Comparison of ENCODE assay signal across 1 cellular context in the genomic region with DNA sequence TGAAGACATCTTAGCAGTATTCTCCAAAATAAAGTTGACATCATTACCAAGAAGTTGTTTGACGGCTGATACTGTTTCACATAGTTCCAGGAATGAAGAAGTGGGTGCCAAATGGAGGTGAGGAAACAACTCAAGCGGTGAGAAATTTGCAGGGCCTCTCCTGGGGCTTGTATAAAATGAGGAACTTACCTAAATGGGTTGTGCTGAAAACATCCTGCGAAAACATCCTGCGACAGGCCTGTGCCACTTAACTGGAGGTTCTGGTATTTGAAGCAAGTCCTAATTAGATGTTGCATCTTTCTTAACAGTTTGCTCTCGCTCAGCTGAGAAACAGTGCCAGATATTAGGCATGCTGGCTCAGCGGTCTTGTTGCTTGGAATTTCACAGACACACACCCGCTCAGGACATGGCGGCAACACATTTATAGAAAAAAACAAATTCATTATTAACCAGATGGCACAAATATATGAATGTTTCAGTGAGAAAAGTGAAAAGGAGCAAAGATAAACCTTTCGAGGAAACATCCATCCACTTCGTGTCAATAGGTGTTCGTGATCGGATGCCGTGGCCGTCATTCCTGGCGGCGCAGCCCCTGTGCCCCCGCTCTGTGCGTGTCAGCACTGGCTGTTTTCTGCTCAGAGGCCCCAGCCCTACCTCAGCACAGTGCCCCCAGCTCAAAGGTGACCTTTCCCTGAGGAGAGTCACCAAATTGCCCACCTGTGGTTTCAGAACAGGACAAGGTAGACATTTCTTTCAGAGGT.
TF ChIP-seq lines count a peak whose summit lies in the region.

No MANE protein-coding gene starts in this region.

TF ChIP-seq in GM12878, 131 proteins besides CTCF, POLR2A, EP300 and RAD21:
- TF ChIP-seq MEF2B (IDR thresholded peaks at IDR 0.05; ENCODE audit: partially characterized antibody, poor library complexity, severe bottlenecking) (peak; percentile 73), CREM (IDR thresholded peaks at IDR 0.05; ENCODE audit: low read depth) (peak; percentile 20; the same call in 1 of the 2 replicates), EED (IDR thresholded peaks at IDR 0.05; ENCODE audit: low read depth) (peak; percentile 66), MEF2A (IDR thresholded peaks at IDR 0.05; ENCODE audit: insufficient read depth, low read depth, low read length) (0 out of 2 replicates have a peak, but pooled peaks have one; percentile 33), SMARCA5 (IDR thresholded peaks at IDR 0.05) (peak; percentile 29; the same call in 1 of the 2 replicates), MTA2 (IDR thresholded peaks at IDR 0.05; ENCODE audit: low read depth) (peak; percentile 76; the same call in 1 of the 2 replicates), HDAC2 (IDR thresholded peaks at IDR 0.05) (no peak), MYC (IDR thresholded peaks at IDR 0.05; ENCODE audit: insufficient read depth, insufficient read length, insufficient replicate concordance, low read length, severe bottlenecking) (no peak), CHD1 (IDR thresholded peaks at IDR 0.05; ENCODE audit: low read depth, low read length) (no peak), NR2C2 (IDR thresholded peaks at IDR 0.05; ENCODE audit: borderline replicate concordance, control insufficient read depth, insufficient read length, low read depth) (no peak), ZZZ3 (IDR thresholded peaks at IDR 0.05; ENCODE audit: control insufficient read depth, insufficient read length, low read depth) (no peak), YY1 (IDR thresholded peaks at IDR 0.05; ENCODE audit: low read depth, low read length) (0 out of 2 replicates have a peak, but pooled peaks have one; percentile 31), DPF2 (IDR thresholded peaks at IDR 0.05) (0 out of 2 replicates have a peak, but pooled peaks have one; percentile 45), ATF7 (IDR thresholded peaks at IDR 0.05; ENCODE audit: low read depth) (peak; percentile 77), SPI1 (IDR thresholded peaks at IDR 0.05; ENCODE audit: borderline replicate concordance, insufficient read depth, low read depth, low read length) (peak; percentile 79), IKZF2 (IDR thresholded peaks at IDR 0.05) (peak; percentile 81 to 84), TAF1 (IDR thresholded peaks at IDR 0.05; ENCODE audit: borderline replicate concordance, low read depth, low read length) (no peak), RBBP5 (conservative IDR thresholded peaks at IDR 0.05) (no peak), RUNX3 (IDR thresholded peaks at IDR 0.05; ENCODE audit: low read length) (peak; percentile 19; the same call in 1 of the 2 replicates), BCL11A (IDR thresholded peaks at IDR 0.05; ENCODE audit: low read depth, low read length) (peak; percentile 29; the same call in 1 of the 2 replicates), GABPA (IDR thresholded peaks at IDR 0.05; ENCODE audit: low read depth) (no peak), SMAD5 (IDR thresholded peaks at IDR 0.05; ENCODE audit: low read depth) (no peak), SIN3A (IDR thresholded peaks at IDR 0.05; ENCODE audit: low read depth, low read length) (no peak), IKZF1 (conservative IDR thresholded peaks at IDR 0.05) (peak; percentile 75)
- TF ChIP-seq, protein P1, sequence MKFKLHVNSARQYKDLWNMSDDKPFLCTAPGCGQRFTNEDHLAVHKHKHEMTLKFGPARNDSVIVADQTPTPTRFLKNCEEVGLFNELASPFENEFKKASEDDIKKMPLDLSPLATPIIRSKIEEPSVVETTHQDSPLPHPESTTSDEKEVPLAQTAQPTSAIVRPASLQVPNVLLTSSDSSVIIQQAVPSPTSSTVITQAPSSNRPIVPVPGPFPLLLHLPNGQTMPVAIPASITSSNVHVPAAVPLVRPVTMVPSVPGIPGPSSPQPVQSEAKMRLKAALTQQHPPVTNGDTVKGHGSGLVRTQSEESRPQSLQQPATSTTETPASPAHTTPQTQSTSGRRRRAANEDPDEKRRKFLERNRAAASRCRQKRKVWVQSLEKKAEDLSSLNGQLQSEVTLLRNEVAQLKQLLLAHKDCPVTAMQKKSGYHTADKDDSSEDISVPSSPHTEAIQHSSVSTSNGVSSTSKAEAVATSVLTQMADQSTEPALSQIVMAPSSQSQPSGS (IDR thresholded peaks at IDR 0.05; ENCODE audit: low read length), result peak; percentile 34
- TF ChIP-seq, protein P2, sequence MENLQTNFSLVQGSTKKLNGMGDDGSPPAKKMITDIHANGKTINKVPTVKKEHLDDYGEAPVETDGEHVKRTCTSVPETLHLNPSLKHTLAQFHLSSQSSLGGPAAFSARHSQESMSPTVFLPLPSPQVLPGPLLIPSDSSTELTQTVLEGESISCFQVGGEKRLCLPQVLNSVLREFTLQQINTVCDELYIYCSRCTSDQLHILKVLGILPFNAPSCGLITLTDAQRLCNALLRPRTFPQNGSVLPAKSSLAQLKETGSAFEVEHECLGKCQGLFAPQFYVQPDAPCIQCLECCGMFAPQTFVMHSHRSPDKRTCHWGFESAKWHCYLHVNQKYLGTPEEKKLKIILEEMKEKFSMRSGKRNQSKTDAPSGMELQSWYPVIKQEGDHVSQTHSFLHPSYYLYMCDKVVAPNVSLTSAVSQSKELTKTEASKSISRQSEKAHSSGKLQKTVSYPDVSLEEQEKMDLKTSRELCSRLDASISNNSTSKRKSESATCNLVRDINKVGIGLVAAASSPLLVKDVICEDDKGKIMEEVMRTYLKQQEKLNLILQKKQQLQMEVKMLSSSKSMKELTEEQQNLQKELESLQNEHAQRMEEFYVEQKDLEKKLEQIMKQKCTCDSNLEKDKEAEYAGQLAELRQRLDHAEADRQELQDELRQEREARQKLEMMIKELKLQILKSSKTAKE (IDR thresholded peaks at IDR 0.05; ENCODE audit: low read depth, poor library complexity, severe bottlenecking), result no peak
- TF ChIP-seq, protein P3, sequence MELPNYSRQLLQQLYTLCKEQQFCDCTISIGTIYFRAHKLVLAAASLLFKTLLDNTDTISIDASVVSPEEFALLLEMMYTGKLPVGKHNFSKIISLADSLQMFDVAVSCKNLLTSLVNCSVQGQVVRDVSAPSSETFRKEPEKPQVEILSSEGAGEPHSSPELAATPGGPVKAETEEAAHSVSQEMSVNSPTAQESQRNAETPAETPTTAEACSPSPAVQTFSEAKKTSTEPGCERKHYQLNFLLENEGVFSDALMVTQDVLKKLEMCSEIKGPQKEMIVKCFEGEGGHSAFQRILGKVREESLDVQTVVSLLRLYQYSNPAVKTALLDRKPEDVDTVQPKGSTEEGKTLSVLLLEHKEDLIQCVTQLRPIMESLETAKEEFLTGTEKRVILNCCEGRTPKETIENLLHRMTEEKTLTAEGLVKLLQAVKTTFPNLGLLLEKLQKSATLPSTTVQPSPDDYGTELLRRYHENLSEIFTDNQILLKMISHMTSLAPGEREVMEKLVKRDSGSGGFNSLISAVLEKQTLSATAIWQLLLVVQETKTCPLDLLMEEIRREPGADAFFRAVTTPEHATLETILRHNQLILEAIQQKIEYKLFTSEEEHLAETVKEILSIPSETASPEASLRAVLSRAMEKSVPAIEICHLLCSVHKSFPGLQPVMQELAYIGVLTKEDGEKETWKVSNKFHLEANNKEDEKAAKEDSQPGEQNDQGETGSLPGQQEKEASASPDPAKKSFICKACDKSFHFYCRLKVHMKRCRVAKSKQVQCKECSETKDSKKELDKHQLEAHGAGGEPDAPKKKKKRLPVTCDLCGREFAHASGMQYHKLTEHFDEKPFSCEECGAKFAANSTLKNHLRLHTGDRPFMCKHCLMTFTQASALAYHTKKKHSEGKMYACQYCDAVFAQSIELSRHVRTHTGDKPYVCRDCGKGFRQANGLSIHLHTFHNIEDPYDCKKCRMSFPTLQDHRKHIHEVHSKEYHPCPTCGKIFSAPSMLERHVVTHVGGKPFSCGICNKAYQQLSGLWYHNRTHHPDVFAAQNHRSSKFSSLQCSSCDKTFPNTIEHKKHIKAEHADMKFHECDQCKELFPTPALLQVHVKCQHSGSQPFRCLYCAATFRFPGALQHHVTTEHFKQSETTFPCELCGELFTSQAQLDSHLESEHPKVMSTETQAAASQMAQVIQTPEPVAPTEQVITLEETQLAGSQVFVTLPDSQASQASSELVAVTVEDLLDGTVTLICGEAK (IDR thresholded peaks at IDR 0.05; ENCODE audit: borderline replicate concordance), result no peak
- TF ChIP-seq, protein P4, sequence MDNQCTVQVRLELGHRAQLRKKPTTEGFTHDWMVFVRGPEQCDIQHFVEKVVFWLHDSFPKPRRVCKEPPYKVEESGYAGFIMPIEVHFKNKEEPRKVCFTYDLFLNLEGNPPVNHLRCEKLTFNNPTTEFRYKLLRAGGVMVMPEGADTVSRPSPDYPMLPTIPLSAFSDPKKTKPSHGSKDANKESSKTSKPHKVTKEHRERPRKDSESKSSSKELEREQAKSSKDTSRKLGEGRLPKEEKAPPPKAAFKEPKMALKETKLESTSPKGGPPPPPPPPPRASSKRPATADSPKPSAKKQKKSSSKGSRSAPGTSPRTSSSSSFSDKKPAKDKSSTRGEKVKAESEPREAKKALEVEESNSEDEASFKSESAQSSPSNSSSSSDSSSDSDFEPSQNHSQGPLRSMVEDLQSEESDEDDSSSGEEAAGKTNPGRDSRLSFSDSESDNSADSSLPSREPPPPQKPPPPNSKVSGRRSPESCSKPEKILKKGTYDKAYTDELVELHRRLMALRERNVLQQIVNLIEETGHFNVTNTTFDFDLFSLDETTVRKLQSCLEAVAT (IDR thresholded peaks at IDR 0.05), result 0 out of 2 replicates have a peak, but pooled peaks have one; percentile 26
- TF ChIP-seq, protein P5, sequence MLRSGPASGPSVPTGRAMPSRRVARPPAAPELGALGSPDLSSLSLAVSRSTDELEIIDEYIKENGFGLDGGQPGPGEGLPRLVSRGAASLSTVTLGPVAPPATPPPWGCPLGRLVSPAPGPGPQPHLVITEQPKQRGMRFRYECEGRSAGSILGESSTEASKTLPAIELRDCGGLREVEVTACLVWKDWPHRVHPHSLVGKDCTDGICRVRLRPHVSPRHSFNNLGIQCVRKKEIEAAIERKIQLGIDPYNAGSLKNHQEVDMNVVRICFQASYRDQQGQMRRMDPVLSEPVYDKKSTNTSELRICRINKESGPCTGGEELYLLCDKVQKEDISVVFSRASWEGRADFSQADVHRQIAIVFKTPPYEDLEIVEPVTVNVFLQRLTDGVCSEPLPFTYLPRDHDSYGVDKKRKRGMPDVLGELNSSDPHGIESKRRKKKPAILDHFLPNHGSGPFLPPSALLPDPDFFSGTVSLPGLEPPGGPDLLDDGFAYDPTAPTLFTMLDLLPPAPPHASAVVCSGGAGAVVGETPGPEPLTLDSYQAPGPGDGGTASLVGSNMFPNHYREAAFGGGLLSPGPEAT (IDR thresholded peaks at IDR 0.05; ENCODE audit: low read depth), result peak; percentile 57; the same call in 1 of the 2 replicates
- TF ChIP-seq, protein P6, sequence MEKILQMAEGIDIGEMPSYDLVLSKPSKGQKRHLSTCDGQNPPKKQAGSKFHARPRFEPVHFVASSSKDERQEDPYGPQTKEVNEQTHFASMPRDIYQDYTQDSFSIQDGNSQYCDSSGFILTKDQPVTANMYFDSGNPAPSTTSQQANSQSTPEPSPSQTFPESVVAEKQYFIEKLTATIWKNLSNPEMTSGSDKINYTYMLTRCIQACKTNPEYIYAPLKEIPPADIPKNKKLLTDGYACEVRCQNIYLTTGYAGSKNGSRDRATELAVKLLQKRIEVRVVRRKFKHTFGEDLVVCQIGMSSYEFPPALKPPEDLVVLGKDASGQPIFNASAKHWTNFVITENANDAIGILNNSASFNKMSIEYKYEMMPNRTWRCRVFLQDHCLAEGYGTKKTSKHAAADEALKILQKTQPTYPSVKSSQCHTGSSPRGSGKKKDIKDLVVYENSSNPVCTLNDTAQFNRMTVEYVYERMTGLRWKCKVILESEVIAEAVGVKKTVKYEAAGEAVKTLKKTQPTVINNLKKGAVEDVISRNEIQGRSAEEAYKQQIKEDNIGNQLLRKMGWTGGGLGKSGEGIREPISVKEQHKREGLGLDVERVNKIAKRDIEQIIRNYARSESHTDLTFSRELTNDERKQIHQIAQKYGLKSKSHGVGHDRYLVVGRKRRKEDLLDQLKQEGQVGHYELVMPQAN (conservative IDR thresholded peaks at IDR 0.05), result no peak
